ENCODE assay signal across 12 cellular contexts in genomic region chr10:3741688-3742461, GRCh38. TPM values are rescaled to one million over a fixed set of nuclear protein-coding genes. Genes with fewer than 3 reads are reported as not detected.
DNase-seq lines count a peak whose midpoint lies in the region; ATAC-seq and TF ChIP-seq lines count a peak whose summit lies in the region.
"Had no signal": no experiment of that assay in that cellular context is flagged by ENCODE, and none has a peak within 500 bp of the region (broad histone marks: within the 10 kb centered on the region; RNA-seq: fewer than 3 reads in every experiment).

No MANE protein-coding gene starts in this region.

- H3K36me3 ChIP-seq in left lung: no peaks in the 10 kb centered on the region
- no peaks in the 10 kb centered on the region for H3K36me3 ChIP-seq in aorta (ENCODE audit: control insufficient read depth in 1 of 2, insufficient read depth in 2 of 2, low read length in 1 of 2)
- H3K36me3 ChIP-seq: prostate gland had no signal

- no peaks in the 10 kb centered on the region for H3K27me3 Mint-ChIP-seq in activated B cell treated with CpG ODN at 0.5 μM for 24 hours

- H3K27ac Mint-ChIP-seq in activated B cell treated with CpG ODN at 0.5 μM for 24 hours: peak overlapping the region; percentile 68

- TF ChIP-seq CTCF in activated B cell treated with CpG ODN at 0.5 μM for 24 hours (IDR thresholded peaks at IDR 0.05) (no peak), left lung (IDR thresholded peaks at IDR 0.05) (no peak)

- ATAC-seq in GM19351 (IDR thresholded peaks at IDR 0.05; ENCODE audit: unreplicated experiment) (peak; percentile 47), activated B cell treated with CpG ODN at 0.5 μM for 24 hours (ENCODE audit: low read depth) (no peak), left lung (no peak), aorta (ENCODE audit: low FRiP score) (no peak)
- ATAC-seq: left ventricle myocardium superior had no signal

- H3K27me3 ChIP-seq in left lung: no peaks in the 10 kb centered on the region
- H3K27me3 ChIP-seq in aorta (ENCODE audit: control insufficient read depth in 1 of 2, insufficient read depth in 2 of 2, low read length in 1 of 2): no peaks in the 10 kb centered on the region

- intact Hi-C loops in activated B cell treated with CpG ODN at 0.5 μM for 24 hours (cut with micrococcal nuclease): loop anchor here (2.0 kb wide), 1 partner anchor 15 kb away; no protein-coding TSS in a partner anchor
- intact Hi-C loops in left lung (cut with DNase I): no loop called here
- intact Hi-C loops in aorta (cut with DNase I): loop anchor here in 1 of 2 donors (10.0 kb wide), 1 partner anchor 117 kb away; no protein-coding TSS in a partner anchor

- 17 to 26% methylated on average over 6 of the region's 6 CpGs for WGBS in aorta, 2 donors

- H3K4me1 ChIP-seq in left lung: peaks cover 0 to 14% of the 10 kb centered on the region in 2 donors
- H3K4me1 ChIP-seq in aorta (ENCODE audit: control insufficient read depth in 1 of 2, insufficient read depth in 2 of 2, low read length in 2 of 2): no peaks in the 10 kb centered on the region
- H3K4me1 ChIP-seq: prostate gland had no signal

- no peak overlapping the region for H3K4me3 ChIP-seq in left lung
- H3K4me3 ChIP-seq in aorta (ENCODE audit: low read length in 2 of 2): no peak overlapping the region
- H3K4me3 ChIP-seq: prostate gland had no signal

- H3K4me3 Mint-ChIP-seq in activated B cell treated with CpG ODN at 0.5 μM for 24 hours: peak overlapping the region; percentile 11

- H3K36me3 Mint-ChIP-seq in activated B cell treated with CpG ODN at 0.5 μM for 24 hours (ENCODE audit: low read depth): no peaks in the 10 kb centered on the region

- no peaks in the 10 kb centered on the region for H3K9me3 ChIP-seq in left lung
- no peaks in the 10 kb centered on the region for H3K9me3 ChIP-seq in aorta (ENCODE audit: control insufficient read depth, low read length)
- H3K9me3 ChIP-seq: prostate gland had no signal

- no peaks in the 10 kb centered on the region for H3K9me3 Mint-ChIP-seq in activated B cell treated with CpG ODN at 0.5 μM for 24 hours

- H3K4me1 Mint-ChIP-seq in activated B cell treated with CpG ODN at 0.5 μM for 24 hours: peaks cover 14% of the 10 kb centered on the region

- CTCF ChIA-PET in activated B cell treated with CpG ODN at 0.5 μM for 24 hours (lab: Charles Lee): no interaction called here

- peak overlapping the region; percentile 43 to 64 for H3K27ac ChIP-seq in left lung
- H3K27ac ChIP-seq in aorta (ENCODE audit: low read depth in 1 of 2, low read length in 2 of 2): peak overlapping the region in 1 of 2 donors; percentile 80
- H3K27ac ChIP-seq: prostate gland, VCaP had no signal

- DNase-seq in AG08395 (ENCODE audit: low spot score) (peak; percentile 40), activated B cell treated with CpG ODN at 0.5 μM for 24 hours (no peak), left lung (no peak), NCI-H2029 (lab: John Stamatoyannopoulos, UW) (no peak), iPS-NIHi7 (ENCODE audit: extremely low spot score) (no peak), aorta (no peak), NCI-H1105 treated with DMSO at 0.1 percent for 48 hours (lab: John Stamatoyannopoulos, UW) (no peak)
- DNase-seq: amygdala, left ventricle myocardium superior had no signal

- POLR2A ChIA-PET in activated B cell treated with CpG ODN at 0.5 μM for 24 hours (lab: Charles Lee): interaction anchor here (1.7 kb wide), 1 partner anchor 19 kb away, joined by 5 read pairs; no protein-coding TSS in a partner anchor

RNA-seq across cellular contexts. Expression of gene KLF6, which starts 43.1 kb away (rescaled TPM):
- total RNA-seq in activated B cell treated with CpG ODN at 0.5 μM for 24 hours (134 and 151 TPM in 2 replicates), left lung (100 to 1,000 TPM; 158 to 217 TPM), aorta (100 to 1,000 TPM; 171 to 384 TPM)
- 100 to 1,000 TPM in 1 of 2 donors, 10 to 100 TPM in 1; 44.2 to 160 TPM for polyA plus RNA-seq in aorta
